In the genomic region with DNA sequence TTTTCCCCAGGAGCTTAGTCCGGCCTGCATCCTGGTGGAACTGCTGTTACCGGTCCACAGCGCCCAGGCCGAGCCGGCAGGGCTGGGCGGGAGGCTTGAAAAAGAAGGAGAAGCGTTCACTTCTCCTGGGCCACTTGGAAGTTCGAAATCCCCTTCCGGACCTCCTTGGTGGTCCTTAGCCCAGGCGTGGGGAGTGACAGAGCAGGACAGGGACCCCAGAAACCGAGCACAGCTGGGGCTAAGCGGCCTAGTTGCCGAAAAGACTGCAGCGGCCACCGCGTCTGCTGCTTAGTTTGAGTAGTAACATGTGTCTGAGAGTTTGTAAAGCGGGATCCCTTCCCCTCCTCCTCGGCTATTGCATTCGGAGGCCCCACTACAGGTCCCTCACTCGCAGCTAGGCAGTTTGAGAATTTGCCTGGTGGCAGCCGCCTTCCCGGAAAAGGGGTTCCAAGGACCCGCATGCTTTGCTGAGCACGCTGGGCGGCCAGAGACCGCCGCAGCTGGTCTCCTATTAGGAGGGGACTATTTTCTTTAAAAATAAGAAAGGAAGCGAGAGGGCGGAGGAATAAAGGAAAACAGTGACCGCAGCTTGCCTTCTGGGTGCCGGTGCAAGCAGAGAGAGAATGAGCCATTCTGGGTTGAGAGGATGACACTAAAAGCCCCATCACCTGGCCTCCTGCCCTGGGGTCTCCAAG, we compare ENCODE assay signal across 9 cellular contexts. TPM values are rescaled to one million over a fixed set of nuclear protein-coding genes. Genes with fewer than 3 reads are reported as not detected.
DNase-seq lines count a peak whose midpoint lies in the region; ATAC-seq and TF ChIP-seq lines count a peak whose summit lies in the region.
"Had no signal": no experiment of that assay in that cellular context is flagged by ENCODE, and none has a peak within 500 bp of the region (broad histone marks: within the 10 kb centered on the region; RNA-seq: fewer than 3 reads in every experiment).

No MANE protein-coding gene starts in this region.

- no peaks in the 10 kb centered on the region for H3K36me3 Mint-ChIP-seq in CD4-positive, CD25-positive, alpha-beta regulatory T cell
- H3K36me3 Mint-ChIP-seq in mesothelial cell of epicardium = peaks cover 22% of the 10 kb centered on the region
- H3K36me3 Mint-ChIP-seq: CD8-positive, alpha-beta T cell had no signal

- no peaks in the 10 kb centered on the region for H3K9me2 ChIP-seq in Karpas-422 (replicated peaks; ENCODE audit: insufficient read depth, low read length)
- no peaks in the 10 kb centered on the region for H3K9me2 ChIP-seq in OCI-LY7 (ENCODE audit: insufficient read depth, low read length)

- ATAC-seq in CD4-positive, CD25-positive, alpha-beta regulatory T cell (ENCODE audit: low read depth in 2 of 2) = no peak

- no peaks in the 10 kb centered on the region for H3K9me3 ChIP-seq in CD4-positive, CD25-positive, alpha-beta regulatory T cell (ENCODE audit: control insufficient read depth in 2 of 2, low read length in 2 of 2)
- no peaks in the 10 kb centered on the region for H3K9me3 ChIP-seq in SK-N-MC (ENCODE audit: low read depth, low read length)
- H3K9me3 ChIP-seq in Karpas-422 (ENCODE audit: low read length) = no peaks in the 10 kb centered on the region
- H3K9me3 ChIP-seq in OCI-LY7 (ENCODE audit: low read length) = no peaks in the 10 kb centered on the region

- H2AFZ ChIP-seq in Karpas-422 (ENCODE audit: low read length) (no peak overlapping the region), OCI-LY7 (ENCODE audit: low read length) (no peak overlapping the region; the same call in 1 of the 2 replicates)

- no peak for DNase-seq in CD4-positive, CD25-positive, alpha-beta regulatory T cell
- DNase-seq in SK-N-MC (ENCODE audit: low read depth, low spot score) (no peak), mesothelial cell of epicardium (ENCODE audit: low spot score in 2 of 2, unreplicated experiment in 2 of 2) (no peak), AML-193 (lab: John Stamatoyannopoulos, UW) (no peak), Karpas-422 (no peak), OCI-LY7 (ENCODE audit: low spot score) (no peak)

- no peak overlapping the region for H3K27ac ChIP-seq in CD4-positive, CD25-positive, alpha-beta regulatory T cell (ENCODE audit: insufficient read depth, low read length, poor library complexity, severe bottlenecking)
- H3K27ac ChIP-seq in SK-N-MC (peak overlapping the region; percentile 96), Karpas-422 (ENCODE audit: low read length) (no peak overlapping the region), OCI-LY7 (ENCODE audit: low read depth, low read length, poor library complexity, severe bottlenecking) (no peak overlapping the region)

- H3K9ac ChIP-seq in SK-N-MC (ENCODE audit: insufficient read length) (peak overlapping the region; percentile 67), Karpas-422 (ENCODE audit: low read length) (no peak overlapping the region)

- CTCF ChIA-PET in OCI-LY7 (lab: Charles Lee; ENCODE audit: unreplicated experiment) = no interaction called here

- H3K36me3 ChIP-seq in CD4-positive, CD25-positive, alpha-beta regulatory T cell (ENCODE audit: control insufficient read depth, insufficient read depth, low read length) = no peaks in the 10 kb centered on the region
- peaks cover 30% of the 10 kb centered on the region for H3K36me3 ChIP-seq in SK-N-MC (ENCODE audit: insufficient read depth, low read length)
- no peaks in the 10 kb centered on the region for H3K36me3 ChIP-seq in Karpas-422 (ENCODE audit: insufficient read depth, low read length)
- H3K36me3 ChIP-seq in OCI-LY7 (ENCODE audit: insufficient read depth, low read length) = no peaks in the 10 kb centered on the region

- no peak overlapping the region for H3K4me3 ChIP-seq in CD4-positive, CD25-positive, alpha-beta regulatory T cell (ENCODE audit: low read depth, low read length)
- H3K4me3 ChIP-seq in SK-N-MC (peak overlapping the region; percentile 76), Karpas-422 (ENCODE audit: low read length) (no peak overlapping the region), OCI-LY7 (ENCODE audit: low read depth, low read length, poor library complexity, severe bottlenecking) (no peak overlapping the region)

- no peaks in the 10 kb centered on the region for H4K20me1 ChIP-seq in Karpas-422 (ENCODE audit: insufficient read depth, low read depth, low read length)
- no peaks in the 10 kb centered on the region for H4K20me1 ChIP-seq in OCI-LY7 (ENCODE audit: insufficient read depth, low read length)

- no peak for TF ChIP-seq CTCF in mesothelial cell of epicardium (IDR thresholded peaks at IDR 0.05; ENCODE audit: unreplicated experiment)
- no peak for TF ChIP-seq CTCF in OCI-LY7 (conservative IDR thresholded peaks at IDR 0.05; ENCODE audit: low read length)

- POLR2A ChIA-PET in OCI-LY7 (lab: Charles Lee) = no interaction called here

- peaks cover 8 to 53% (median 37%) of the 10 kb centered on the region in 4 donors for H3K4me1 Mint-ChIP-seq in CD4-positive, CD25-positive, alpha-beta regulatory T cell
- H3K4me1 Mint-ChIP-seq in mesothelial cell of epicardium = peaks cover 62% of the 10 kb centered on the region

- H3K4me2 ChIP-seq in Karpas-422 (ENCODE audit: low read depth, low read length, poor library complexity, severe bottlenecking) (no peak overlapping the region), OCI-LY7 (ENCODE audit: low read length) (no peak overlapping the region)

- H3K27ac Mint-ChIP-seq in CD4-positive, CD25-positive, alpha-beta regulatory T cell = no peak overlapping the region
- H3K27ac Mint-ChIP-seq in mesothelial cell of epicardium = peak overlapping the region; percentile 100
- H3K27ac Mint-ChIP-seq: CD8-positive, alpha-beta T cell had no signal

- intact Hi-C loops in OCI-LY7 (cut with micrococcal nuclease; ENCODE audit: unreplicated experiment) = loop anchor here (1.0 to 10.0 kb wide), 2 partner anchors 258 to 330 kb away; no protein-coding TSS in a partner anchor

- H3K79me2 ChIP-seq in Karpas-422 (ENCODE audit: low read length) (no peaks in the 10 kb centered on the region), OCI-LY7 (ENCODE audit: insufficient read depth, low read depth, low read length) (no peaks in the 10 kb centered on the region)

- peaks cover 44% of the 10 kb centered on the region for H3K4me1 ChIP-seq in CD4-positive, CD25-positive, alpha-beta regulatory T cell (ENCODE audit: control insufficient read depth, insufficient read depth, low read length, poor library complexity, severe bottlenecking)
- H3K4me1 ChIP-seq in Karpas-422 (ENCODE audit: low read length) = no peaks in the 10 kb centered on the region
- peaks cover 6% of the 10 kb centered on the region for H3K4me1 ChIP-seq in OCI-LY7 (ENCODE audit: insufficient read depth, low read length, poor library complexity, severe bottlenecking)

- H3K9me3 Mint-ChIP-seq in CD4-positive, CD25-positive, alpha-beta regulatory T cell = no peaks in the 10 kb centered on the region
- H3K9me3 Mint-ChIP-seq in mesothelial cell of epicardium = no peaks in the 10 kb centered on the region
- H3K9me3 Mint-ChIP-seq: CD8-positive, alpha-beta T cell had no signal

- H3K27me3 ChIP-seq in CD4-positive, CD25-positive, alpha-beta regulatory T cell (ENCODE audit: control insufficient read depth, insufficient read depth, low read length) = peaks cover 43% of the 10 kb centered on the region
- H3K27me3 ChIP-seq in Karpas-422 (ENCODE audit: low read length) = no peaks in the 10 kb centered on the region

- no TSS peak for BruUV-seq in OCI-LY7 (replicated peaks; lab: Mats Ljungman, UMichigan)

- peak overlapping the region in 3 of 4 donors; percentile 15 to 86 (median 36) for H3K4me3 Mint-ChIP-seq in CD4-positive, CD25-positive, alpha-beta regulatory T cell
- H3K4me3 Mint-ChIP-seq in mesothelial cell of epicardium = peak overlapping the region; percentile 90

- peaks cover 88% of the 10 kb centered on the region for H3K27me3 Mint-ChIP-seq in CD4-positive, CD25-positive, alpha-beta regulatory T cell
- H3K27me3 Mint-ChIP-seq in mesothelial cell of epicardium (ENCODE audit: low read depth) = no peaks in the 10 kb centered on the region

RNA-seq across cellular contexts. Expression of a gene that starts 1.0 kb away (rescaled TPM):
- total RNA-seq in CD4-positive, CD25-positive, alpha-beta regulatory T cell = not detected
- not detected for polyA plus RNA-seq in CD4-positive, CD25-positive, alpha-beta regulatory T cell
- total RNA-seq in mesothelial cell of epicardium (28.6 to 32.4 TPM (median 31.1 TPM) in 3 replicates), OCI-LY7 (2022) (not detected in 2 replicates)
- not detected in 2 replicates for total RNA-seq in Karpas-422 (2014; rRNA removed; shearing (Covaris generic); ENCODE audit: low replicate concordance)
- not detected in 2 replicates for total RNA-seq in OCI-LY7 (2014; rRNA removed; shearing (Covaris generic))
- total RNA-seq: CD8-positive, alpha-beta T cell; cerebellum; temporal lobe had no signal

RNA-seq across cellular contexts. Expression of a gene that starts 4.5 kb away (rescaled TPM):
- 8.1 TPM for total RNA-seq in CD4-positive, CD25-positive, alpha-beta regulatory T cell
- polyA plus RNA-seq in CD4-positive, CD25-positive, alpha-beta regulatory T cell = under 1 TPM in 2 of 4 donors, not detected in 2; 0.05 to 0.16 TPM
- total RNA-seq in mesothelial cell of epicardium (282 to 303 TPM (median 282 TPM) in 3 replicates), OCI-LY7 (2022) (13.0 and 14.6 TPM in 2 replicates)
- total RNA-seq in Karpas-422 (2014; rRNA removed; shearing (Covaris generic); ENCODE audit: low replicate concordance) = 0.97 and 6.6 TPM in 2 replicates
- 7.7 and 14.0 TPM in 2 replicates for total RNA-seq in OCI-LY7 (2014; rRNA removed; shearing (Covaris generic))
- total RNA-seq: cerebellum, temporal lobe had no signal

RNA-seq across cellular contexts. Expression of a gene that starts 10.2 kb away (rescaled TPM):
- total RNA-seq in CD4-positive, CD25-positive, alpha-beta regulatory T cell = not detected
- polyA plus RNA-seq in CD4-positive, CD25-positive, alpha-beta regulatory T cell = not detected
- total RNA-seq in mesothelial cell of epicardium (56.4 to 63.1 TPM (median 59.7 TPM) in 3 replicates), OCI-LY7 (2022) (not detected in 2 replicates)
- 0.48 and 0.65 TPM in 2 replicates for total RNA-seq in Karpas-422 (2014; rRNA removed; shearing (Covaris generic); ENCODE audit: low replicate concordance)
- 0.41 TPM in 1 of 2 replicates, not detected in the other for total RNA-seq in OCI-LY7 (2014; rRNA removed; shearing (Covaris generic))
- total RNA-seq: cerebellum, temporal lobe had no signal

RNA-seq across cellular contexts. Expression of a gene that starts 16.3 kb away (rescaled TPM):
- 2.1 TPM for total RNA-seq in CD4-positive, CD25-positive, alpha-beta regulatory T cell
- polyA plus RNA-seq in CD4-positive, CD25-positive, alpha-beta regulatory T cell = 1 to 10 TPM in 3 of 4 donors, under 1 TPM in 1; 0.77 to 7.2 (median 2.1) TPM
- total RNA-seq in mesothelial cell of epicardium (18.6 to 20.3 TPM (median 19.5 TPM) in 3 replicates), OCI-LY7 (2022) (16.3 and 17.0 TPM in 2 replicates)
- 9.7 and 12.1 TPM in 2 replicates for total RNA-seq in Karpas-422 (2014; rRNA removed; shearing (Covaris generic); ENCODE audit: low replicate concordance)
- total RNA-seq in OCI-LY7 (2014; rRNA removed; shearing (Covaris generic)) = 6.3 and 9.2 TPM in 2 replicates
- total RNA-seq: cerebellum, temporal lobe had no signal

RNA-seq across cellular contexts. Expression of a gene that starts 16.4 kb away (rescaled TPM):
- total RNA-seq in CD4-positive, CD25-positive, alpha-beta regulatory T cell = 2.9 TPM
- polyA plus RNA-seq in CD4-positive, CD25-positive, alpha-beta regulatory T cell = under 1 TPM in 2 of 4 donors, not detected in 2; 0.16 to 0.18 TPM
- total RNA-seq in mesothelial cell of epicardium (34.2 to 39.2 TPM (median 34.4 TPM) in 3 replicates), OCI-LY7 (2022) (8.9 and 9.2 TPM in 2 replicates)
- total RNA-seq in Karpas-422 (2014; rRNA removed; shearing (Covaris generic); ENCODE audit: low replicate concordance) = 4.3 and 6.6 TPM in 2 replicates
- total RNA-seq in OCI-LY7 (2014; rRNA removed; shearing (Covaris generic)) = 7.2 and 7.4 TPM in 2 replicates
- total RNA-seq: temporal lobe had no signal

Comparison
In these comparisons a context has a peak if more than half of its experiments do, and no peak if none do; other contexts are left out.
1. RNA of a gene that starts 1.0 kb away (total RNA-seq): 28.6 to 32.4 TPM in mesothelial cell of epicardium; not detected in CD4-positive, CD25-positive, alpha-beta regulatory T cell (single experiment), not detected in Karpas-422 and not detected in OCI-LY7; every median in the first group is over 10 times any median in the second.
2. RNA of a gene that starts 4.5 kb away (total RNA-seq): 282 to 303 TPM in mesothelial cell of epicardium; 7.7 to 14.6 TPM in OCI-LY7, 8.1 TPM in CD4-positive, CD25-positive, alpha-beta regulatory T cell (single experiment) and 0.97 to 6.6 TPM in Karpas-422; every median in the first group is over 10 times any median in the second.
3. RNA of a gene that starts 10.2 kb away (total RNA-seq): 56.4 to 63.1 TPM in mesothelial cell of epicardium; 0.48 to 0.65 TPM in Karpas-422, 0.41 TPM in OCI-LY7 and not detected in CD4-positive, CD25-positive, alpha-beta regulatory T cell (single experiment); every median in the first group is over 10 times any median in the second.